Comparison of ENCODE assay signal across 8 cellular contexts in the genomic region with DNA sequence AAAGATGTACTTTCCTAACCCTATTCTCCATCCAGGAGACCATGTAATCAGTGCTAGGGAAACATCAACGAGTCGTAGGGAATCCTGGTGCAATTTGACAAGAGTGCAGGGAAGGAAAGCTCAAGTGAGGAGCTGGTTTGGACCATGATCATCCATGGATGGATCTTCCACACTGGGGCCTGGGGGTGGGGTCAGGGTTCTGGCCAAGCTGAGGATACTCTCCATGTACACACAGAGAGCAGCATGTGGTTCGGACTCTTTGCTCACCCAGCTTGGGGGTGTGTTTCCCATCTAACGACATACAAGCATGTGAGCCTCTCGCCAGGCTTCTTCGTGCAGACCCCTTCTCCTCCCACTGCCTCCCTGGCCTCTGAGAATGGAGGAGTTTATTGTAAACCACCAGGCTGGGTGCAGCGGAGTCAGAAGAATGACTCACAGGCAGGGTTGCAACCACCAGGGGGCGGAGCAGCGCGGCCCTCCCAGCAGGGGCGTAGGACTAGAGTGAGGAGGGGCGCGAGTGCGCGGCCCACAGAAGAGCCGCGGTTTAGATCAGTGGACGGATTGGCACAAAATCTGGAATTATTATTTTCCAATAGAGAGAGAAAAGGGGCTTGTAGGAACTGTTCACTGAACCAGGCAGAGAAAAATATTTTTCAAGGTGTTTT.
DNase-seq lines count a peak whose midpoint lies in the region; ATAC-seq and TF ChIP-seq lines count a peak whose summit lies in the region.
"Not testable (repeated sequence)": the region's sequence is repeated elsewhere in the genome, so short reads cannot be mapped to it uniquely, and the experiment has no call there.

No MANE protein-coding gene starts in this region.

- H3K4me3 Mint-ChIP-seq in activated CD4-positive, alpha-beta T cell treated with anti-CD3 and anti-CD28 coated beads for 36 hours, result not testable (repeated sequence)

- DNase-seq in AG10803 (ENCODE audit: low read depth); HFF-Myc (ENCODE audit: extremely low read depth, low read depth); upper lobe of right lung: not testable (repeated sequence)
- peak; percentile 10 for DNase-seq in activated CD4-positive, alpha-beta T cell treated with anti-CD3 and anti-CD28 coated beads for 36 hours
- DNase-seq in dermis blood vessel endothelial cell, result peak; percentile 36
- DNase-seq in globus pallidus (ENCODE audit: low spot score), result peak; percentile 18
- DNase-seq in left lung, result peak in 1 of 2 donors; percentile 51
- DNase-seq in retina, result peak; percentile 21

- not testable (repeated sequence) for ATAC-seq in activated CD4-positive, alpha-beta T cell treated with anti-CD3 and anti-CD28 coated beads for 36 hours
- ATAC-seq in left lung, result peak; percentile 84
- peak; percentile 51 for ATAC-seq in upper lobe of right lung

- not testable (repeated sequence) for H3K27me3 ChIP-seq in left lung, upper lobe of right lung

- TF ChIP-seq CTCF in AG10803 (conservative IDR thresholded peaks at IDR 0.05; ENCODE audit: low read length) (peak; percentile 30), HFF-Myc (IDR thresholded peaks at IDR 0.05; ENCODE audit: low read depth, low read length, missing control alignments) (peak; percentile 10), upper lobe of right lung (IDR thresholded peaks at IDR 0.05) (peak; percentile 40)
- not testable (repeated sequence) for TF ChIP-seq CTCF in left lung (IDR thresholded peaks at IDR 0.05)

- H3K4me1 ChIP-seq in left lung, upper lobe of right lung: not testable (repeated sequence)

- not testable (repeated sequence) for H3K4me3 ChIP-seq in AG10803 (ENCODE audit: low read length); HFF-Myc (replicated peaks; ENCODE audit: low read depth, low read length); left lung; upper lobe of right lung

- POLR2A ChIA-PET in activated CD4-positive, alpha-beta T cell treated with anti-CD3 and anti-CD28 coated beads for 36 hours (lab: Charles Lee), result not testable (repeated sequence)

- H3K27ac ChIP-seq in left lung, result peak overlapping the region in 1 of 2 donors; percentile 39
- H3K27ac ChIP-seq in upper lobe of right lung, result not testable (repeated sequence)

- peaks cover 12% of the 10 kb centered on the region for H3K27me3 Mint-ChIP-seq in activated CD4-positive, alpha-beta T cell treated with anti-CD3 and anti-CD28 coated beads for 36 hours

- not testable (repeated sequence) for H3K9me3 Mint-ChIP-seq in activated CD4-positive, alpha-beta T cell treated with anti-CD3 and anti-CD28 coated beads for 36 hours (ENCODE audit: low read depth)

- not testable (repeated sequence) for H3K36me3 ChIP-seq in left lung, upper lobe of right lung

- H3K27ac Mint-ChIP-seq in activated CD4-positive, alpha-beta T cell treated with anti-CD3 and anti-CD28 coated beads for 36 hours, result not testable (repeated sequence)

- not testable (repeated sequence) for H3K36me3 Mint-ChIP-seq in activated CD4-positive, alpha-beta T cell treated with anti-CD3 and anti-CD28 coated beads for 36 hours (ENCODE audit: low read depth)

- H3K9me3 ChIP-seq in left lung, upper lobe of right lung: not testable (repeated sequence)

- not testable (repeated sequence) for H3K4me1 Mint-ChIP-seq in activated CD4-positive, alpha-beta T cell treated with anti-CD3 and anti-CD28 coated beads for 36 hours

- intact Hi-C loops in activated CD4-positive, alpha-beta T cell treated with anti-CD3 and anti-CD28 coated beads for 36 hours (cut with DNase I, micrococcal nuclease); left lung (cut with DNase I); upper lobe of right lung (cut with DNase I): not testable (repeated sequence)

- CTCF ChIA-PET in activated CD4-positive, alpha-beta T cell treated with anti-CD3 and anti-CD28 coated beads for 36 hours (lab: Charles Lee), result not testable (repeated sequence)
